In genomic region chr6:12602951-12603710, GRCh38 we compare ENCODE assay signal across 8 cellular contexts.
A peak's percentile ranks its signal among the peaks of the same experiment; 100 is the strongest.
DNase-seq lines count a peak whose midpoint lies in the region; ATAC-seq, FAIRE-seq and TF ChIP-seq lines count a peak whose summit lies in the region.

No MANE protein-coding gene starts in this region.

- ATAC-seq in mucosa of descending colon (peak; percentile 73), HG02981 (IDR thresholded peaks at IDR 0.05; ENCODE audit: unreplicated experiment) (no peak)

- intact Hi-C loops in mucosa of descending colon (cut with DNase I, micrococcal nuclease) = loop anchor here (10.0 kb wide), 2 partner anchors 308 to 948 kb away; partner anchors contain the start of gene EDN1 (in 1 of the 2)

- TF ChIP-seq CTCF in coronary artery (IDR thresholded peaks at IDR 0.05) = peak; percentile 35
- peak; percentile 19 for TF ChIP-seq CTCF in mucosa of descending colon (IDR thresholded peaks at IDR 0.05)

- FAIRE-seq in GM12892 (lab: Jason Lieb, UNC) = peak; percentile 77

- DNase-seq in GM12892 (ENCODE audit: insufficient read length) = no peak
- peak; percentile 54 for DNase-seq in NCI-H460 (ENCODE audit: extremely low read depth, low read depth)
- DNase-seq in coronary artery (ENCODE audit: low spot score) = no peak
- DNase-seq in mucosa of descending colon = peak in 1 of 3 donors; percentile 40
- no peak for DNase-seq in activated CD8-positive, alpha-beta memory T cell treated with anti-CD3 and anti-CD28 coated beads, Interleukin-2, amount 50 U/mL, for 48 hours
- no peak for DNase-seq in NCI-H1048 (lab: John Stamatoyannopoulos, UW)
- DNase-seq in middle frontal gyrus (ENCODE audit: extremely low spot score, low spot score) = no peak

- no peaks in the 10 kb centered on the region for H3K9me3 ChIP-seq in mucosa of descending colon

- no peaks in the 10 kb centered on the region for H3K4me1 ChIP-seq in mucosa of descending colon (ENCODE audit: low read depth)

- H3K27ac ChIP-seq in coronary artery = peak overlapping the region; percentile 22 to 25

- no peak for TF ChIP-seq POLR2A in GM12892 (IDR thresholded peaks at IDR 0.05; ENCODE audit: low read depth, low read length)

- H3K36me3 ChIP-seq in mucosa of descending colon (ENCODE audit: low read depth) = no peaks in the 10 kb centered on the region

- H3K4me3 ChIP-seq in coronary artery (no peak overlapping the region), mucosa of descending colon (no peak overlapping the region)
